20 cellular contexts compared by ENCODE assay signal in genomic region chr12:60014441-60014840, GRCh38.
DNase-seq lines count a peak whose midpoint lies in the region; TF ChIP-seq lines count a peak whose summit lies in the region.
"Had no signal": no experiment of that assay in that cellular context is flagged by ENCODE, and none has a peak within 500 bp of the region (broad histone marks: within the 10 kb centered on the region; RNA-seq: fewer than 3 reads in every experiment).

No MANE protein-coding gene starts in this region.

- peak overlapping the region; percentile 53 for H3K4me3 Mint-ChIP-seq in Caco-2 (ENCODE audit: unreplicated experiment)
- H3K4me3 Mint-ChIP-seq: CD14-positive monocyte; CD4-positive, alpha-beta T cell; CD8-positive, alpha-beta memory T cell had no signal

- no peaks in the 10 kb centered on the region for H3K9me3 ChIP-seq in Caco-2
- H3K9me3 ChIP-seq in Loucy (ENCODE audit: insufficient read depth, low read depth, low read length) = no peaks in the 10 kb centered on the region
- no peaks in the 10 kb centered on the region for H3K9me3 ChIP-seq in hepatocyte (ENCODE audit: low read depth)
- H3K9me3 ChIP-seq: BE2C; BLaER1 treated with 17β-estradiol and CSF1 and Interleukin-3, amounts not matched to agents 10 nM and 100 nM had no signal

- DNase-seq in Caco-2 (peak; percentile 42 to 83), hepatocyte (ENCODE audit: low spot score) (peak; percentile 27), renal cortical epithelial cell (ENCODE audit: low read depth) (peak; percentile 1), NCI-H146 treated with DMSO at 0.1 percent for 48 hours (lab: John Stamatoyannopoulos, UW; ENCODE audit: unreplicated experiment) (no peak), NCI-H526 (lab: John Stamatoyannopoulos, UW) (no peak), cortex of kidney (lab: John Stamatoyannopoulos, UW) (no peak)
- DNase-seq in stimulated activated CD4-positive, alpha-beta T cell treated with anti-CD3 and anti-CD28 coated beads, Interleukin-4, amount 100 ng/mL, for 24 hours = no peak
- DNase-seq: AML-193; BE2C; Calu3; CD4-positive, alpha-beta T cell; CD8-positive, alpha-beta memory T cell; DND-41; GM23248; H7; HCEC 1CT had no signal

- H2AFZ ChIP-seq in Loucy (ENCODE audit: low read length) = peak overlapping the region; percentile 17; the same call in 1 of the 2 replicates
- no peak overlapping the region for H2AFZ ChIP-seq in hepatocyte
- H2AFZ ChIP-seq: GM23248 had no signal

- POLR2A ChIA-PET in Caco-2 (lab: Charles Lee) = no interaction called here

- no TSS peak for BruUV-seq in Caco-2 (replicated peaks; lab: Mats Ljungman, UMichigan)

- no peaks in the 10 kb centered on the region for H3F3A ChIP-seq in Loucy (ENCODE audit: low read depth)

- H3K9me3 Mint-ChIP-seq in Caco-2 (ENCODE audit: unreplicated experiment) = peaks cover 23% of the 10 kb centered on the region

- H3K36me3 Mint-ChIP-seq in Caco-2 (ENCODE audit: insufficient read depth, unreplicated experiment) = no peaks in the 10 kb centered on the region
- H3K36me3 Mint-ChIP-seq: CD14-positive monocyte; CD8-positive, alpha-beta memory T cell had no signal

- H3K4me3 ChIP-seq in Caco-2 (ENCODE audit: low read depth, low read length) = no peak overlapping the region
- H3K4me3 ChIP-seq in Loucy (ENCODE audit: low read length, poor library complexity, severe bottlenecking) = no peak overlapping the region
- H3K4me3 ChIP-seq in hepatocyte = peak overlapping the region; percentile 6
- H3K4me3 ChIP-seq: BLaER1 treated with 17β-estradiol and CSF1 and Interleukin-3, amounts not matched to agents 10 nM and 100 nM; GM23248 had no signal

- H3K27ac Mint-ChIP-seq in Caco-2 (ENCODE audit: unreplicated experiment) = no peak overlapping the region
- H3K27ac Mint-ChIP-seq: CD14-positive monocyte; CD4-positive, alpha-beta T cell; CD8-positive, alpha-beta memory T cell had no signal

- H3K27me3 ChIP-seq in Caco-2 (replicated peaks; ENCODE audit: control insufficient read depth, insufficient read depth, low read length) (no peaks in the 10 kb centered on the region), Loucy (ENCODE audit: insufficient read depth, low read length, poor library complexity, severe bottlenecking) (no peaks in the 10 kb centered on the region), hepatocyte (no peaks in the 10 kb centered on the region)
- H3K27me3 ChIP-seq: BE2C; BLaER1 treated with 17β-estradiol and CSF1 and Interleukin-3, amounts not matched to agents 10 nM and 100 nM had no signal

- peaks cover 22% of the 10 kb centered on the region for H3K4me1 Mint-ChIP-seq in Caco-2 (ENCODE audit: low read depth, unreplicated experiment)
- H3K4me1 Mint-ChIP-seq: CD14-positive monocyte; CD8-positive, alpha-beta memory T cell had no signal

- TF ChIP-seq CTCF in Caco-2 (IDR thresholded peaks at IDR 0.05; ENCODE audit: insufficient read depth in 1 of 2, low read depth in 1 of 2, low read length in 1 of 2, severe bottlenecking in 1 of 2, unreplicated experiment in 1 of 2) (no peak), Loucy (conservative IDR thresholded peaks at IDR 0.05; ENCODE audit: low read length) (no peak), hepatocyte (IDR thresholded peaks at IDR 0.05; ENCODE audit: poor library complexity) (no peak)

- intact Hi-C loops in Caco-2 (cut with micrococcal nuclease; ENCODE audit: unreplicated experiment) = loop anchor here (5.0 kb wide), 1 partner anchor 88 kb away; no protein-coding TSS in a partner anchor

- H3K36me3 ChIP-seq in Caco-2 (ENCODE audit: control insufficient read depth, insufficient read depth, low read length) (no peaks in the 10 kb centered on the region), Loucy (ENCODE audit: insufficient read depth, low read length) (no peaks in the 10 kb centered on the region), hepatocyte (replicated peaks; ENCODE audit: insufficient read depth, low read depth) (no peaks in the 10 kb centered on the region)
- H3K36me3 ChIP-seq: BE2C; BLaER1 treated with 17β-estradiol and CSF1 and Interleukin-3, amounts not matched to agents 10 nM and 100 nM had no signal

- H3K79me2 ChIP-seq in Loucy (ENCODE audit: insufficient read depth, low read length) (no peaks in the 10 kb centered on the region), hepatocyte (no peaks in the 10 kb centered on the region)

- CTCF ChIA-PET in Caco-2 (lab: Charles Lee) = no interaction called here

- H3K27ac ChIP-seq in hepatocyte = peak overlapping the region; percentile 13
- H3K27ac ChIP-seq: 22Rv1; BLaER1 treated with 17β-estradiol and CSF1 and Interleukin-3, amounts not matched to agents 10 nM and 100 nM; GM23248 had no signal

- H3K4me1 ChIP-seq in Caco-2 = peaks cover 14% of the 10 kb centered on the region
- no peaks in the 10 kb centered on the region for H3K4me1 ChIP-seq in Loucy (ENCODE audit: insufficient read depth, low read length, poor library complexity, severe bottlenecking)
- peaks cover 4% of the 10 kb centered on the region for H3K4me1 ChIP-seq in hepatocyte (ENCODE audit: insufficient read depth)
- H3K4me1 ChIP-seq: BE2C had no signal

- H3K4me2 ChIP-seq in Loucy (ENCODE audit: low read depth, low read length, poor library complexity, severe bottlenecking) (no peak overlapping the region), hepatocyte (peak overlapping the region; percentile 52)
- H3K4me2 ChIP-seq: BLaER1 treated with 17β-estradiol and CSF1 and Interleukin-3, amounts not matched to agents 10 nM and 100 nM had no signal

- H3K9me2 ChIP-seq in Loucy (replicated peaks; ENCODE audit: low read depth, low read length) (no peaks in the 10 kb centered on the region), hepatocyte (replicated peaks; ENCODE audit: insufficient read depth) (no peaks in the 10 kb centered on the region)

- H4K20me1 ChIP-seq in Loucy (ENCODE audit: insufficient read depth, low read length, poor library complexity, severe bottlenecking) = no peaks in the 10 kb centered on the region
- no peaks in the 10 kb centered on the region for H4K20me1 ChIP-seq in hepatocyte (ENCODE audit: insufficient read depth, poor library complexity, severe bottlenecking)
- H4K20me1 ChIP-seq: BLaER1 treated with 17β-estradiol and CSF1 and Interleukin-3, amounts not matched to agents 10 nM and 100 nM had no signal

- no peaks in the 10 kb centered on the region for H3K27me3 Mint-ChIP-seq in Caco-2 (ENCODE audit: insufficient read depth, unreplicated experiment)
- H3K27me3 Mint-ChIP-seq: CD4-positive, alpha-beta T cell; CD8-positive, alpha-beta memory T cell had no signal

- no peak overlapping the region for H3K9ac ChIP-seq in Loucy (ENCODE audit: low read depth, low read length, poor library complexity, severe bottlenecking)
- H3K9ac ChIP-seq: BLaER1 treated with 17β-estradiol and CSF1 and Interleukin-3, amounts not matched to agents 10 nM and 100 nM; GM23248 had no signal

Comparison
In these comparisons a context has a peak if more than half of its experiments do, and no peak if none do; other contexts are left out.
1. DNase-seq: peak in Caco-2 (2 of 2), hepatocyte (single experiment) and renal cortical epithelial cell (single experiment); none in stimulated activated CD4-positive, alpha-beta T cell treated with anti-CD3 and anti-CD28 coated beads, Interleukin-4, amount 100 ng/mL, for 24 hours (single experiment), NCI-H146 treated with DMSO at 0.1 percent for 48 hours (single experiment), NCI-H526 (0 of 2) and cortex of kidney (single experiment).